In the genomic region with DNA sequence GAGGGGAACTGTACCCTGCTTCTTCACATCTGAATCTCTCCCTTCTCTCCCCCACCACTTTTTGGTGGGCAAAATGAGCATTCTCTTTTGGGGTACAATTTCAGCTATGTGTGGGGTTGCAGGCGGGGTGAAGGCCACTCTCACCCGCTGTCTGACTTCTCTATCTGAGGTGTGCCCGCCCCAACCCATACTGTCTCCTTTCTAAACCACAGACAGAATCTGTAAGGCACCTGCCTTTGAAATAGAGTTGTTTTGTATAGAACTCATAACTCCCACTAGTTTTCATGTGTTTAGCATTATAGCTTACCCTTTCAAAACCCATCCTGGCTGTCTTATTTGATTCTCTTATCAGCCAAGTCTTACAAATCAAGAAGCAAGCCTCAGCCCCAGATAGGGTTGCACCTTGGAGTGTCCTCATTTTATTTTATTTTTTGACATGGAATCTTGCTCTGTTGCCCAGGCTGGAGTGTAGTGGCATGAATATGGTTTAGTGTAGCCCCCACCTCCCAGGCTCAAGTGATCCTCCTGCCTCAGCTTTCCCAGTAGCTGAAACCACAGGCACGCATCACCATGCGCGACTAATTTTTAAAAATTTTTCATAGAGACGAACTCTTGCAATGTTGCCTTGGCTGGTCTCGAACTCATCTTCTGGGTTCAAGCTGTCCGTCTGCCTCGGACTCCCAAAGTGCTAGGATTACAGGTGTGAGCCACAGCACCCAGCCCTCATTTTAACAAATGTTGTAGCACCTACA, we compare ENCODE assay signal across 8 cellular contexts. TPM values are rescaled to one million over a fixed set of nuclear protein-coding genes. Genes with fewer than 3 reads are reported as not detected.
DNase-seq lines count a peak whose midpoint lies in the region; ATAC-seq, FAIRE-seq and TF ChIP-seq lines count a peak whose summit lies in the region.

No MANE protein-coding gene starts in this region.

- peak; percentile 83 for DNase-seq in Jurkat, Clone E6-1 (ENCODE audit: low read depth, low spot score)
- DNase-seq in GM12878 (ENCODE audit: low read depth, low spot score) = no peak
- DNase-seq in HK-2 (ENCODE audit: unreplicated experiment) = no peak
- DNase-seq in AG08396 (ENCODE audit: low spot score) = no peak
- no peak for DNase-seq in stimulated activated CD4-positive, alpha-beta T cell treated with anti-CD3 and anti-CD28 coated beads, Interleukin-1b, Interleukin-23, amount 100 ng/mL, for 48 hours

- TF ChIP-seq EP300 in GM12878 (IDR thresholded peaks at IDR 0.05; ENCODE audit: borderline replicate concordance in 1 of 2, control insufficient read depth in 1 of 2, low read depth in 2 of 2, low read length in 2 of 2) = no peak

- no peak overlapping the region for H3K9ac ChIP-seq in GM12878 (ENCODE audit: control insufficient read depth, insufficient read depth, low read length)

- RAD21 ChIA-PET in GM12878 (lab: Charles Lee; ENCODE audit: unreplicated experiment) = interaction anchor here (0.8 to 21.4 kb wide), 5 partner anchors 10 to 36 kb away, joined by 3 to 412 read pairs (median 16); no protein-coding TSS in a partner anchor

- FAIRE-seq in GM12878 (lab: Jason Lieb, UNC) = peak; percentile 61

- ATAC-seq in GM18511 (IDR thresholded peaks at IDR 0.05; ENCODE audit: unreplicated experiment) (peak; percentile 63), GM12878 (peak; percentile 55), HG02840 (IDR thresholded peaks at IDR 0.05; ENCODE audit: low FRiP score, unreplicated experiment) (no peak)

- BruUV-seq in GM12878 (replicated peaks; lab: Mats Ljungman, UMichigan) = no TSS peak

- peak overlapping the region; percentile 22 for H3K4me3 ChIP-seq in Jurkat, Clone E6-1 (ENCODE audit: low read length)
- H3K4me3 ChIP-seq in GM12878 = no peak overlapping the region
- no peak overlapping the region for H3K4me3 ChIP-seq in neutrophil (ENCODE audit: low read depth in 1 of 2, low read length in 1 of 2)

- peaks cover 91% of the 10 kb centered on the region for H3K79me2 ChIP-seq in GM12878 (ENCODE audit: control insufficient read depth, insufficient read depth, low read length)

- no peak for TF ChIP-seq POLR2A in GM12878 (IDR thresholded peaks at IDR 0.05; ENCODE audit: low read depth, low read length)

- no peak for TF ChIP-seq RAD21 in GM12878 (IDR thresholded peaks at IDR 0.05; ENCODE audit: insufficient read depth, low read depth, low read length)

- in situ Hi-C loops in GM12878 (cut with MboI) = no loop called here

- H3K4me1 ChIP-seq in GM12878 (ENCODE audit: control insufficient read depth, insufficient read depth, low read length) (peaks cover 76% of the 10 kb centered on the region), neutrophil (ENCODE audit: control insufficient read depth in 1 of 2, insufficient read depth in 1 of 2, low read depth in 1 of 2, low read length in 1 of 2) (peaks cover 81 to 87% of the 10 kb centered on the region in 2 experiments)

- WGBS in GM12878 (ENCODE audit: insufficient coverage, insufficient replicate concordance, low lambda C conversion rate, missing lambda C conversion rate) = 96% methylated on average over 10 of the region's 10 CpGs

- no peak for TF ChIP-seq CTCF in GM12878 (IDR thresholded peaks at IDR 0.05 in 2 of 3, conservative IDR thresholded peaks at IDR 0.05 in 1 of 3; ENCODE audit: control insufficient read depth in 2 of 3, extremely low read depth in 1 of 3, insufficient read depth in 1 of 3, low read depth in 3 of 3, low read length in 3 of 3)
- no peak for TF ChIP-seq CTCF in neutrophil (IDR thresholded peaks at IDR 0.05)

- intact Hi-C loops in GM12878 (cut with micrococcal nuclease; ENCODE audit: unreplicated experiment) = no loop called here

- POLR2A ChIA-PET in GM12878 (lab: Charles Lee) = interaction anchor here (2.7 to 12.9 kb wide), 4 partner anchors 9 to 39 kb away, joined by 8 to 190 read pairs (median 17); partner anchors contain the start of gene TSPAN14

- H3K4me2 ChIP-seq in GM12878 (ENCODE audit: control insufficient read depth, insufficient read depth) = peak overlapping the region; percentile 83

- no peaks in the 10 kb centered on the region for H3K9me3 ChIP-seq in GM12878 (replicated peaks; ENCODE audit: control insufficient read depth, insufficient read depth, low read length)
- H3K9me3 ChIP-seq in neutrophil = no peaks in the 10 kb centered on the region

- SMC1A ChIA-PET in GM12878 (lab: Charles Lee; ENCODE audit: uncharacterized antibody, unreplicated experiment) = interaction anchor here (0.7 to 36.0 kb wide), 9 partner anchors 5 to 262 kb away, joined by 3 to 1038 read pairs (median 11); partner anchors contain the start of gene SH2D4B

- H3K36me3 ChIP-seq in GM12878 (ENCODE audit: control insufficient read depth in 2 of 2, insufficient read depth in 2 of 2, low read length in 1 of 2) (peaks cover 2 to 3% of the 10 kb centered on the region in 2 experiments), neutrophil (peaks cover 27% of the 10 kb centered on the region)

- H3K27me3 ChIP-seq in GM12878 (replicated peaks in 1 of 2; ENCODE audit: control insufficient read depth in 2 of 2, insufficient read depth in 2 of 2, low read length in 1 of 2) = no peaks in the 10 kb centered on the region
- H3K27me3 ChIP-seq in neutrophil = no peaks in the 10 kb centered on the region

- CTCF ChIA-PET in GM12878 (lab: Yijun Ruan, JAX) = interaction anchor here (1.1 to 21.5 kb wide), 5 partner anchors 9 to 134 kb away, joined by 3 to 402 read pairs (median 8); no protein-coding TSS in a partner anchor

- H2AFZ ChIP-seq in GM12878 (ENCODE audit: control insufficient read depth, low read depth, low read length) = no peak overlapping the region

- peak overlapping the region; percentile 47 for H3K27ac ChIP-seq in GM12878 (ENCODE audit: control insufficient read depth, insufficient read depth)
- peak overlapping the region; percentile 82 for H3K27ac ChIP-seq in neutrophil

- H4K20me1 ChIP-seq in GM12878 (ENCODE audit: control insufficient read depth, insufficient read depth) = no peaks in the 10 kb centered on the region

TF ChIP-seq in GM12878, 131 proteins besides CTCF, POLR2A, EP300 and RAD21 (continues in another document):
- TF ChIP-seq RFX5 (IDR thresholded peaks at IDR 0.05; ENCODE audit: low read depth, low read length) (no peak), CHD4 (IDR thresholded peaks at IDR 0.05) (no peak)

RNA-seq across cellular contexts. Expression of gene TSPAN14, which starts 11.9 kb away (rescaled TPM):
- polyA plus RNA-seq in Jurkat, Clone E6-1 (2012; ENCODE audit: insufficient read depth, insufficient read length) = 41.8 TPM
- total RNA-seq in GM12878 (2013; cell fraction: nucleolus; rRNA removed) = 100 and 110 TPM in 2 replicates
- 12.5 and 13.3 TPM in 2 replicates for total RNA-seq in GM12878 (2014; rRNA removed)
- 8.0 and 8.1 TPM in 2 replicates for total RNA-seq in GM12878 (2014; rRNA removed; fragmentation: Illumina TruSeq; extraction: Trizol)
- total RNA-seq in GM12878 (2021) = 30.0 and 31.7 TPM in 2 replicates
- polyA plus RNA-seq in GM12878 (2011; ENCODE audit: low read depth) = 7.3 TPM
- 18.8 and 27.8 TPM in 2 replicates for polyA plus RNA-seq in GM12878 (2011; rRNA removed)
- polyA plus RNA-seq in GM12878 (2011; cell fraction: cytosol; rRNA removed) = 31.9 and 34.2 TPM in 2 replicates
- polyA plus RNA-seq in GM12878 (2011; cell fraction: nucleus; rRNA removed) = 45.1 and 52.6 TPM in 2 replicates
- polyA plus RNA-seq in GM12878 (2012) = 11.9 and 19.2 TPM in 2 replicates
- polyA plus RNA-seq in GM12878 (2014; fragmentation: Illumina TruSeq; extraction: Trizol) = 8.6 and 16.9 TPM in 2 replicates
- polyA plus RNA-seq in GM12878 (2014; fragmentation: Nextera tagmentation; extraction: Ambion mirVana) = 1 to 10 TPM; 2.5 to 2.6 TPM
- 21.1 and 23.3 TPM in 2 replicates for polyA plus RNA-seq in GM12878 (2014; rRNA removed)
- polyA plus RNA-seq in GM12878 (2016; fragmentation: Nextera tagmentation; extraction: Ambion mirVana) = 10 to 100 TPM; 19.0 to 22.0 TPM
- polyA minus RNA-seq in GM12878 (2011; rRNA and poly(A)+ RNA removed) = 21.3 and 31.5 TPM in 2 replicates
- 8.9 and 10.2 TPM in 2 replicates for polyA minus RNA-seq in GM12878 (2011; cell fraction: cytosol; rRNA and poly(A)+ RNA removed)
- 17.2 and 26.6 TPM in 2 replicates for polyA minus RNA-seq in GM12878 (2011; cell fraction: nucleus; rRNA and poly(A)+ RNA removed)

RNA-seq across cellular contexts. Expression of gene PRXL2A, which starts 57.7 kb away (rescaled TPM):
- 44.8 TPM for polyA plus RNA-seq in Jurkat, Clone E6-1 (2012; ENCODE audit: insufficient read depth, insufficient read length)
- total RNA-seq in GM12878 (2013; cell fraction: nucleolus; rRNA removed) = 4.0 and 4.3 TPM in 2 replicates
- 6.9 and 11.1 TPM in 2 replicates for total RNA-seq in GM12878 (2014; rRNA removed)
- total RNA-seq in GM12878 (2014; rRNA removed; fragmentation: Illumina TruSeq; extraction: Trizol) = 14.7 and 15.6 TPM in 2 replicates
- total RNA-seq in GM12878 (2021) = 11.0 and 11.4 TPM in 2 replicates
- polyA plus RNA-seq in GM12878 (2011; ENCODE audit: low read depth) = 12.7 TPM
- polyA plus RNA-seq in GM12878 (2011; rRNA removed) = 2.8 and 3.4 TPM in 2 replicates
- 1.3 and 1.6 TPM in 2 replicates for polyA plus RNA-seq in GM12878 (2011; cell fraction: cytosol; rRNA removed)
- 0.45 and 0.51 TPM in 2 replicates for polyA plus RNA-seq in GM12878 (2011; cell fraction: nucleus; rRNA removed)
- 17.3 and 17.8 TPM in 2 replicates for polyA plus RNA-seq in GM12878 (2012)
- 15.6 and 17.8 TPM in 2 replicates for polyA plus RNA-seq in GM12878 (2014; fragmentation: Illumina TruSeq; extraction: Trizol)
- 10 to 100 TPM in 1 of 2 experiments, 1 to 10 TPM in 1; 5.1 to 10.0 TPM for polyA plus RNA-seq in GM12878 (2014; fragmentation: Nextera tagmentation; extraction: Ambion mirVana)
- polyA plus RNA-seq in GM12878 (2014; rRNA removed) = 10.0 and 12.6 TPM in 2 replicates
- polyA plus RNA-seq in GM12878 (2016; fragmentation: Nextera tagmentation; extraction: Ambion mirVana) = 10 to 100 TPM; 10.9 to 13.7 TPM
- 0.73 and 1.1 TPM in 2 replicates for polyA minus RNA-seq in GM12878 (2011; rRNA and poly(A)+ RNA removed)
- polyA minus RNA-seq in GM12878 (2011; cell fraction: cytosol; rRNA and poly(A)+ RNA removed) = not detected in 2 replicates
- 0.24 and 0.38 TPM in 2 replicates for polyA minus RNA-seq in GM12878 (2011; cell fraction: nucleus; rRNA and poly(A)+ RNA removed)
